In genomic region chr1:154864189-154864985, GRCh38 we compare ENCODE assay signal across 19 cellular contexts. TPM values are rescaled to one million over a fixed set of nuclear protein-coding genes. Genes with fewer than 3 reads are reported as not detected.
DNase-seq lines count a peak whose midpoint lies in the region; ATAC-seq, FAIRE-seq and TF ChIP-seq lines count a peak whose summit lies in the region.
"Had no signal": no experiment of that assay in that cellular context is flagged by ENCODE, and none has a peak within 500 bp of the region (broad histone marks: within the 10 kb centered on the region; RNA-seq: fewer than 3 reads in every experiment).

No MANE protein-coding gene starts in this region.

- H3K18ac ChIP-seq in H1 (ENCODE audit: extremely low read depth, low read length) = no peak overlapping the region

- no peak for ATAC-seq in stimulated activated naive B cell treated with anti-CD40 and anti-IgM and Interleukin-4, amounts not matched to agents 10 μg/mL and 1 μg/mL and 100 μg/mL, for 72 hours (replicated peaks)
- ATAC-seq: naive thymus-derived CD8-positive, alpha-beta T cell; stimulated activated naive CD8-positive, alpha-beta T cell treated with anti-CD3 and anti-CD28 coated beads, Interleukin-15, amount 100 ng/mL, for 72 hours had no signal

- no peaks in the 10 kb centered on the region for H3K36me3 ChIP-seq in OCI-LY1 (ENCODE audit: insufficient read depth, low read length)
- H3K36me3 ChIP-seq in H1 (ENCODE audit: control insufficient read depth in 2 of 4, insufficient read depth in 4 of 4, low read length in 3 of 4) = no peaks in the 10 kb centered on the region
- no peaks in the 10 kb centered on the region for H3K36me3 ChIP-seq in SK-N-SH (replicated peaks in 1 of 2; ENCODE audit: control insufficient read depth in 1 of 2, insufficient read depth in 2 of 2, low read length in 1 of 2)
- H3K36me3 ChIP-seq: adrenal gland, esophagus muscularis mucosa, heart left ventricle had no signal

- no peak overlapping the region for H3K56ac ChIP-seq in H1 (replicated peaks; ENCODE audit: insufficient read length, low read depth, low read length)

- POLR2A ChIA-PET in H1 (lab: Charles Lee; ENCODE audit: partially characterized antibody) = no interaction called here
- POLR2A ChIA-PET in SK-N-SH (lab: Yijun Ruan, JAX) = no interaction called here

- H2BK20ac ChIP-seq in H1 (ENCODE audit: low read length) = 0 out of 2 replicates have a peak overlapping the region, but pooled peaks have one; percentile 86

- no peak overlapping the region for H2AK5ac ChIP-seq in H1 (ENCODE audit: low read depth, low read length)

- no peak overlapping the region for H3K23ac ChIP-seq in H1 (ENCODE audit: insufficient read length)

- H3F3A ChIP-seq in OCI-LY1 (ENCODE audit: insufficient read depth, low read length) (no peaks in the 10 kb centered on the region), SK-N-SH (replicated peaks; ENCODE audit: insufficient read depth) (peaks cover 4% of the 10 kb centered on the region)

- no peaks in the 10 kb centered on the region for H3K9me3 ChIP-seq in OCI-LY1 (ENCODE audit: low read length)
- no peaks in the 10 kb centered on the region for H3K9me3 ChIP-seq in H1 (ENCODE audit: insufficient read depth in 2 of 2, low read depth in 1 of 2, low read length in 1 of 2)
- no peaks in the 10 kb centered on the region for H3K9me3 ChIP-seq in SK-N-SH
- H3K9me3 ChIP-seq: A549, adrenal gland, esophagus muscularis mucosa, heart left ventricle had no signal

- H3K4me3 Mint-ChIP-seq in activated naive CD4-positive, alpha-beta T cell treated with anti-CD3 and anti-CD28 coated beads, Interleukin-2, amount 50 U/mL, for 24 hours = no peak overlapping the region
- H3K4me3 Mint-ChIP-seq in activated naive CD4-positive, alpha-beta T cell treated with anti-CD3 and anti-CD28 coated beads for 36 hours = no peak overlapping the region
- H3K4me3 Mint-ChIP-seq in stimulated activated naive B cell treated with anti-CD40 and anti-IgM and Interleukin-4, amounts not matched to agents 10 μg/mL and 1 μg/mL and 100 μg/mL, for 72 hours = peak overlapping the region; percentile 50 to 60
- H3K4me3 Mint-ChIP-seq: naive thymus-derived CD8-positive, alpha-beta T cell; stimulated activated naive CD8-positive, alpha-beta T cell treated with anti-CD3 and anti-CD28 coated beads, Interleukin-15, amount 100 ng/mL, for 72 hours had no signal

- H3K79me2 ChIP-seq in OCI-LY1 (ENCODE audit: insufficient read depth, low read length) = peaks cover 1% of the 10 kb centered on the region; the same call in 1 of the 2 replicates
- no peaks in the 10 kb centered on the region for H3K79me2 ChIP-seq in H1 (ENCODE audit: control insufficient read depth in 1 of 2, insufficient read depth in 2 of 2, low read length in 2 of 2)
- no peaks in the 10 kb centered on the region for H3K79me2 ChIP-seq in SK-N-SH (ENCODE audit: insufficient read depth)

- H3K79me1 ChIP-seq in H1 (ENCODE audit: low read depth, low read length) = no peaks in the 10 kb centered on the region

- H3K9ac ChIP-seq in OCI-LY1 (ENCODE audit: low read length) (peak overlapping the region; percentile 61; the same call in 1 of the 2 replicates), H1 (replicated peaks in 1 of 4; ENCODE audit: extremely low read depth in 1 of 4, low read depth in 3 of 4, low read length in 3 of 4) (no peak overlapping the region), SK-N-SH (no peak overlapping the region)

- H3K23me2 ChIP-seq in H1 (ENCODE audit: low read depth, low read length) = peaks cover 3% of the 10 kb centered on the region; the same call in 1 of the 2 replicates

- H3K27me3 ChIP-seq in OCI-LY1 (ENCODE audit: insufficient read depth, low read length) (no peaks in the 10 kb centered on the region), H1 (replicated peaks in 1 of 4; ENCODE audit: control insufficient read depth in 3 of 4, extremely low read depth in 1 of 4, insufficient read depth in 3 of 4, low read length in 3 of 4) (peaks cover 0 to 9% (median 7%) of the 10 kb centered on the region in 4 experiments; a peak in 3 of 7 replicates), SK-N-SH (ENCODE audit: insufficient read depth) (peaks cover 8% of the 10 kb centered on the region; the same call in 1 of the 2 replicates)
- H3K27me3 ChIP-seq: adrenal gland had no signal

- no peak for FAIRE-seq in H1 (lab: Jason Lieb, UNC)
- FAIRE-seq: A549 had no signal

- H3K4ac ChIP-seq in H1 (replicated peaks; ENCODE audit: insufficient read length, low read depth, low read length) = no peak overlapping the region

- peaks cover 97% of the 10 kb centered on the region for H3K4me1 ChIP-seq in OCI-LY1 (ENCODE audit: insufficient read depth, low read length, severe bottlenecking)
- H3K4me1 ChIP-seq in H1 (replicated peaks in 1 of 4; ENCODE audit: control insufficient read depth in 3 of 4, insufficient read depth in 4 of 4, low read length in 3 of 4) = peaks cover 10 to 42% (median 21%) of the 10 kb centered on the region in 4 experiments; a peak in 6 of 7 replicates
- peaks cover 8 to 36% of the 10 kb centered on the region in 2 experiments; a peak in 3 of 4 replicates for H3K4me1 ChIP-seq in SK-N-SH (ENCODE audit: control insufficient read depth in 1 of 2, insufficient read depth in 2 of 2, low read depth in 1 of 2, low read length in 1 of 2)
- H3K4me1 ChIP-seq: A549, adrenal gland had no signal

- H4K20me1 ChIP-seq in OCI-LY1 (ENCODE audit: insufficient read depth, low read length) (no peaks in the 10 kb centered on the region), H1 (replicated peaks in 1 of 2; ENCODE audit: control insufficient read depth in 1 of 2, insufficient read depth in 2 of 2, low read length in 2 of 2) (no peaks in the 10 kb centered on the region), SK-N-SH (ENCODE audit: insufficient read depth) (no peaks in the 10 kb centered on the region)

- peak overlapping the region; percentile 80 for H2BK12ac ChIP-seq in H1 (ENCODE audit: low read depth, low read length)

- TF ChIP-seq CTCF in OCI-LY1 (IDR thresholded peaks at IDR 0.05; ENCODE audit: low read length) (no peak), H1 (IDR thresholded peaks at IDR 0.05; ENCODE audit: control extremely low read depth in 1 of 3, insufficient read depth in 1 of 3, low read depth in 1 of 3, low read length in 3 of 3) (no peak), SK-N-SH (IDR thresholded peaks at IDR 0.05) (no peak)

- TF ChIP-seq POLR2A in H1 (IDR thresholded peaks at IDR 0.05; ENCODE audit: control extremely low read depth in 1 of 2, low read depth in 2 of 2, low read length in 2 of 2) = no peak

- H2AFZ ChIP-seq in OCI-LY1 (ENCODE audit: low read length) (no peak overlapping the region), H1 (ENCODE audit: low read length) (no peak overlapping the region), SK-N-SH (ENCODE audit: low read depth) (no peak overlapping the region)

- H3K9me2 ChIP-seq in OCI-LY1 (ENCODE audit: low read depth, low read length) = no peaks in the 10 kb centered on the region
- H3K9me2 ChIP-seq in SK-N-SH = no peaks in the 10 kb centered on the region

- no peak overlapping the region for H4K91ac ChIP-seq in H1 (replicated peaks; ENCODE audit: insufficient read length, low read length)

- WGBS in H1 (ENCODE audit: extremely low coverage in 1 of 2, insufficient coverage in 1 of 2, insufficient read length in 1 of 2, insufficient replicate concordance in 2 of 2, low coverage in 1 of 2, low lambda C conversion rate in 2 of 2, missing lambda C conversion rate in 1 of 2), 2 experiments = 84% methylated on average over 8 of the region's 8 CpGs; no CpG with 5 or more reads in 1 of the 2 experiments
- WGBS in SK-N-SH (ENCODE audit: low lambda C conversion rate) = 85% methylated on average over 7 of the region's 8 CpGs

- intact Hi-C loops in activated naive CD4-positive, alpha-beta T cell treated with anti-CD3 and anti-CD28 coated beads for 36 hours (cut with micrococcal nuclease) = no loop called here

- H3K27me3 Mint-ChIP-seq in activated naive CD4-positive, alpha-beta T cell treated with anti-CD3 and anti-CD28 coated beads, Interleukin-2, amount 50 U/mL, for 24 hours = peaks cover 11% of the 10 kb centered on the region
- peaks cover 19% of the 10 kb centered on the region for H3K27me3 Mint-ChIP-seq in activated naive CD4-positive, alpha-beta T cell treated with anti-CD3 and anti-CD28 coated beads for 36 hours (ENCODE audit: low read depth)
- peaks cover 38 to 48% of the 10 kb centered on the region in 2 donors for H3K27me3 Mint-ChIP-seq in stimulated activated naive B cell treated with anti-CD40 and anti-IgM and Interleukin-4, amounts not matched to agents 10 μg/mL and 1 μg/mL and 100 μg/mL, for 72 hours

- no peak overlapping the region for H3K14ac ChIP-seq in H1 (ENCODE audit: insufficient read length)

- H2BK5ac ChIP-seq in H1 (ENCODE audit: low read depth, low read length) = no peak overlapping the region; the same call in 1 of the 2 replicates

- no peaks in the 10 kb centered on the region for H3K9me3 Mint-ChIP-seq in activated naive CD4-positive, alpha-beta T cell treated with anti-CD3 and anti-CD28 coated beads, Interleukin-2, amount 50 U/mL, for 24 hours
- H3K9me3 Mint-ChIP-seq in activated naive CD4-positive, alpha-beta T cell treated with anti-CD3 and anti-CD28 coated beads for 36 hours = no peaks in the 10 kb centered on the region
- H3K9me3 Mint-ChIP-seq in stimulated activated naive B cell treated with anti-CD40 and anti-IgM and Interleukin-4, amounts not matched to agents 10 μg/mL and 1 μg/mL and 100 μg/mL, for 72 hours = no peaks in the 10 kb centered on the region
- H3K9me3 Mint-ChIP-seq: CD8-positive, alpha-beta memory T cell; naive thymus-derived CD8-positive, alpha-beta T cell; stimulated activated naive CD8-positive, alpha-beta T cell treated with anti-CD3 and anti-CD28 coated beads, Interleukin-15, amount 100 ng/mL, for 72 hours had no signal

- no peak overlapping the region for H4K5ac ChIP-seq in H1 (ENCODE audit: insufficient read length, low read depth, low read length)

- no peak for DNase-seq in activated naive CD4-positive, alpha-beta T cell treated with anti-CD3 and anti-CD28 coated beads for 36 hours
- no peak for DNase-seq in H1 (ENCODE audit: low read depth in 1 of 2, low spot score in 2 of 2)
- no peak for DNase-seq in stimulated activated naive B cell treated with anti-CD40 and anti-IgM and Interleukin-4, amounts not matched to agents 10 μg/mL and 1 μg/mL and 100 μg/mL, for 72 hours
- no peak for DNase-seq in cerebellar cortex (ENCODE audit: low spot score)
- no peak for DNase-seq in SK-N-SH
- DNase-seq in Ammon's horn (ENCODE audit: low spot score) = no peak
- DNase-seq: DND-41; effector CD4-positive, alpha-beta T cell; naive thymus-derived CD8-positive, alpha-beta T cell; NCI-H1048; NCI-H2029 treated with DMSO at 0.1 percent for 48 hours; stimulated activated naive CD8-positive, alpha-beta T cell treated with anti-CD3 and anti-CD28 coated beads, Interleukin-15, amount 100 ng/mL, for 72 hours had no signal

- peaks cover 23% of the 10 kb centered on the region for H3K4me1 Mint-ChIP-seq in activated naive CD4-positive, alpha-beta T cell treated with anti-CD3 and anti-CD28 coated beads, Interleukin-2, amount 50 U/mL, for 24 hours
- H3K4me1 Mint-ChIP-seq in activated naive CD4-positive, alpha-beta T cell treated with anti-CD3 and anti-CD28 coated beads for 36 hours (ENCODE audit: low read depth) = peaks cover 20% of the 10 kb centered on the region
- H3K4me1 Mint-ChIP-seq in stimulated activated naive B cell treated with anti-CD40 and anti-IgM and Interleukin-4, amounts not matched to agents 10 μg/mL and 1 μg/mL and 100 μg/mL, for 72 hours = peaks cover 69 to 82% of the 10 kb centered on the region in 2 donors

- TF ChIP-seq RAD21 in H1 (IDR thresholded peaks at IDR 0.05 in 1 of 2, conservative IDR thresholded peaks at IDR 0.05 in 1 of 2; ENCODE audit: low read depth in 2 of 2, low read length in 2 of 2) (no peak), SK-N-SH (IDR thresholded peaks at IDR 0.05; ENCODE audit: low read length) (no peak)

- H4K8ac ChIP-seq in H1 (ENCODE audit: extremely low read depth, insufficient read depth, low read length) = no peak overlapping the region; the same call in 1 of the 2 replicates

- H2BK15ac ChIP-seq in H1 (ENCODE audit: low read length) = peak overlapping the region; percentile 95

- CTCF ChIA-PET in activated naive CD4-positive, alpha-beta T cell treated with anti-CD3 and anti-CD28 coated beads for 36 hours (lab: Charles Lee) = no interaction called here
- CTCF ChIA-PET in H1 (lab: Charles Lee; ENCODE audit: partially characterized antibody) = interaction anchor here (0.7 to 6.3 kb wide), 23 partner anchors 8 to 202 kb away, joined by 3 to 80 read pairs (median 7); partner anchors contain the start of gene FLAD1
- CTCF ChIA-PET in SK-N-SH (lab: Yijun Ruan, JAX) = interaction anchor here (0.6 to 6.2 kb wide), 4 partner anchors 7 to 105 kb away, joined by 3 to 58 read pairs (median 23); no protein-coding TSS in a partner anchor

- H2BK120ac ChIP-seq in H1 (replicated peaks; ENCODE audit: low read depth, low read length) = no peak overlapping the region

- peak overlapping the region; percentile 2 for H3K27ac Mint-ChIP-seq in activated naive CD4-positive, alpha-beta T cell treated with anti-CD3 and anti-CD28 coated beads, Interleukin-2, amount 50 U/mL, for 24 hours
- H3K27ac Mint-ChIP-seq in activated naive CD4-positive, alpha-beta T cell treated with anti-CD3 and anti-CD28 coated beads for 36 hours = no peak overlapping the region
- peak overlapping the region; percentile 90 for H3K27ac Mint-ChIP-seq in stimulated activated naive B cell treated with anti-CD40 and anti-IgM and Interleukin-4, amounts not matched to agents 10 μg/mL and 1 μg/mL and 100 μg/mL, for 72 hours
- H3K27ac Mint-ChIP-seq: naive thymus-derived CD8-positive, alpha-beta T cell had no signal

- H3K4me2 ChIP-seq in OCI-LY1 (ENCODE audit: low read length) (peak overlapping the region; percentile 48; the same call in 1 of the 2 replicates), H1 (ENCODE audit: insufficient read depth in 1 of 2, low read depth in 2 of 2, low read length in 2 of 2) (no peak overlapping the region), SK-N-SH (no peak overlapping the region)
- H3K4me2 ChIP-seq: A549 had no signal

- H3K27ac ChIP-seq in OCI-LY1 (ENCODE audit: low read depth, low read length, poor library complexity, severe bottlenecking) (peak overlapping the region; percentile 98), H1 (ENCODE audit: low read depth, low read length) (no peak overlapping the region), SK-N-SH (ENCODE audit: low read depth in 2 of 2, low read length in 1 of 2) (no peak overlapping the region)
- H3K27ac ChIP-seq: A549 had no signal

- H3K4me3 ChIP-seq in OCI-LY1 (ENCODE audit: low read depth, low read length, poor library complexity, severe bottlenecking) (peak overlapping the region; percentile 38), H1 (ENCODE audit: extremely low read depth in 1 of 4, insufficient read depth in 2 of 4, low read depth in 3 of 4, low read length in 4 of 4) (no peak overlapping the region), SK-N-SH (ENCODE audit: low read depth in 2 of 2, low read length in 1 of 2) (no peak overlapping the region)
- H3K4me3 ChIP-seq: A549, adrenal gland, heart left ventricle had no signal

- TF ChIP-seq EP300 in H1 (IDR thresholded peaks at IDR 0.05; ENCODE audit: borderline replicate concordance in 1 of 2, low read depth in 2 of 2, low read length in 2 of 2) = no peak
- no peak for TF ChIP-seq EP300 in SK-N-SH (IDR thresholded peaks at IDR 0.05; ENCODE audit: borderline replicate concordance in 1 of 2, low read depth in 1 of 2, low read length in 1 of 2)

- no peaks in the 10 kb centered on the region for H3K36me3 Mint-ChIP-seq in activated naive CD4-positive, alpha-beta T cell treated with anti-CD3 and anti-CD28 coated beads, Interleukin-2, amount 50 U/mL, for 24 hours
- H3K36me3 Mint-ChIP-seq in activated naive CD4-positive, alpha-beta T cell treated with anti-CD3 and anti-CD28 coated beads for 36 hours (ENCODE audit: low read depth) = no peaks in the 10 kb centered on the region
- no peaks in the 10 kb centered on the region for H3K36me3 Mint-ChIP-seq in stimulated activated naive B cell treated with anti-CD40 and anti-IgM and Interleukin-4, amounts not matched to agents 10 μg/mL and 1 μg/mL and 100 μg/mL, for 72 hours
- H3K36me3 Mint-ChIP-seq: CD8-positive, alpha-beta memory T cell; naive thymus-derived CD8-positive, alpha-beta T cell had no signal

RNA-seq across cellular contexts. Expression of gene KCNN3, which starts 5.7 kb away (rescaled TPM):
- total RNA-seq in activated naive CD4-positive, alpha-beta T cell treated with anti-CD3 and anti-CD28 coated beads for 36 hours = under 1 TPM; 0.25 to 0.26 TPM
- 2.8 and 3.0 TPM in 2 replicates for total RNA-seq in H1 (2021; fragmentation: NEBNext Ultra II Directional; extraction: Animal tissue kit (Norgen Biotek cat#: 25700))
- polyA plus RNA-seq in H1 (2011; rRNA removed) (3.7 and 4.5 TPM in 2 replicates), SK-N-SH (2012; rRNA removed) (0.10 and 0.16 TPM in 2 replicates)
- polyA plus RNA-seq in H1 (2011; cell fraction: cytosol; rRNA removed) = 2.1 TPM
- 5.4 TPM for polyA plus RNA-seq in H1 (2011; cell fraction: nucleus; rRNA removed)
- polyA plus RNA-seq in H1 (2012, experiment 1 of 2) = 2.8 to 4.4 TPM (median 3.5 TPM) in 4 replicates
- polyA plus RNA-seq in H1 (2012, experiment 2 of 2) = 1.6 TPM
- polyA plus RNA-seq in H1 (2013, experiment 1 of 2) = 1.7 TPM
- 1.9 TPM for polyA plus RNA-seq in H1 (2013, experiment 2 of 2)
- 5.4 and 9.2 TPM in 2 replicates for polyA minus RNA-seq in H1 (2011; rRNA and poly(A)+ RNA removed)
- polyA minus RNA-seq in H1 (2011; cell fraction: cytosol; rRNA and poly(A)+ RNA removed) = 3.9 TPM
- polyA minus RNA-seq in H1 (2011; cell fraction: nucleus; rRNA and poly(A)+ RNA removed) = 4.1 TPM
- 0.09 and 0.13 TPM in 2 replicates for polyA plus RNA-seq in SK-N-SH (2012; cell fraction: cytosol; rRNA removed)
- 0.25 and 0.49 TPM in 2 replicates for polyA plus RNA-seq in SK-N-SH (2012; cell fraction: nucleus; rRNA removed)
- polyA plus RNA-seq: CD8-positive, alpha-beta memory T cell; naive thymus-derived CD8-positive, alpha-beta T cell had no signal

Comparison
In these comparisons a context has a peak if more than half of its experiments do, and no peak if none do; other contexts are left out.
1. H3K4me3 Mint-ChIP-seq: peak in stimulated activated naive B cell treated with anti-CD40 and anti-IgM and Interleukin-4, amounts not matched to agents 10 μg/mL and 1 μg/mL and 100 μg/mL, for 72 hours (2 of 2); none in activated naive CD4-positive, alpha-beta T cell treated with anti-CD3 and anti-CD28 coated beads, Interleukin-2, amount 50 U/mL, for 24 hours (single experiment) and activated naive CD4-positive, alpha-beta T cell treated with anti-CD3 and anti-CD28 coated beads for 36 hours (single experiment).